In genomic region chr12:60836651-60837050, GRCh38 we compare ENCODE assay signal across 6 cellular contexts.
"Had no signal": no experiment of that assay in that cellular context is flagged by ENCODE, and none has a peak within 500 bp of the region (broad histone marks: within the 10 kb centered on the region; RNA-seq: fewer than 3 reads in every experiment).

No MANE protein-coding gene starts in this region.

- DNase-seq: GM23248, GOT3, H7, H9, HCEC 1CT, HFFc6 had no signal
